ENCODE assay signal across 6 cellular contexts in the genomic region with DNA sequence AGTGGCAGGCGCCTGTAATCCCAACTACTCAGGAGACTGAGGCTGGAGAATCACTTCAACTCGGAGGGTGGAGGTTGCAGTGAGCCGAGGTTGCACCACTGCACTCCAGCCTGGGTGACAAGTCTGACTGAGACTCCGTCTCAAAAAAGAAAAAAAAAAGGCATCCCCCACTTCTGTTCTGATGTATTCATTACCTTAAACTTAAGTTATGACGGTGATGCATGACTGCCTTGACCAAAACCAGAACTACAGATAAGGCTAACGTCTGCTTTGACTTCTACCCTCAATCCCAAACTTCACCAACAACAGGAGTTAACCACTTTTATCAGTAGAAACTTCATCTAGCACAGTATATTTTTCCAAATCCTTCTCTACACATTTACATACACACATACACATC. TPM values are rescaled to one million over a fixed set of nuclear protein-coding genes. Genes with fewer than 3 reads are reported as not detected.
"Had no signal": no experiment of that assay in that cellular context is flagged by ENCODE, and none has a peak within 500 bp of the region (broad histone marks: within the 10 kb centered on the region; RNA-seq: fewer than 3 reads in every experiment).

No MANE protein-coding gene starts in this region.

- ATAC-seq: GM23338, K562 had no signal

- H3K4me1 Mint-ChIP-seq: GM23338 had no signal

- H3K9me3 Mint-ChIP-seq: GM23338, H9 had no signal

- H3K4me3 ChIP-seq: GM23338, K562 had no signal

- H3K4me2 ChIP-seq: GM23338 had no signal

- DNase-seq: H9, HCEC 1CT, IMR-90 had no signal

- H3K27ac Mint-ChIP-seq: GM23338, H9 had no signal

- H3K4me3 Mint-ChIP-seq: GM23338, H9 had no signal

- H2AFZ ChIP-seq: GM23338 had no signal

RNA-seq across cellular contexts. Expression of gene HTR3A, which starts 9.9 kb away (rescaled TPM):
- total RNA-seq: HT-29, IMR-90, K562 had no signal
